In the genomic region with DNA sequence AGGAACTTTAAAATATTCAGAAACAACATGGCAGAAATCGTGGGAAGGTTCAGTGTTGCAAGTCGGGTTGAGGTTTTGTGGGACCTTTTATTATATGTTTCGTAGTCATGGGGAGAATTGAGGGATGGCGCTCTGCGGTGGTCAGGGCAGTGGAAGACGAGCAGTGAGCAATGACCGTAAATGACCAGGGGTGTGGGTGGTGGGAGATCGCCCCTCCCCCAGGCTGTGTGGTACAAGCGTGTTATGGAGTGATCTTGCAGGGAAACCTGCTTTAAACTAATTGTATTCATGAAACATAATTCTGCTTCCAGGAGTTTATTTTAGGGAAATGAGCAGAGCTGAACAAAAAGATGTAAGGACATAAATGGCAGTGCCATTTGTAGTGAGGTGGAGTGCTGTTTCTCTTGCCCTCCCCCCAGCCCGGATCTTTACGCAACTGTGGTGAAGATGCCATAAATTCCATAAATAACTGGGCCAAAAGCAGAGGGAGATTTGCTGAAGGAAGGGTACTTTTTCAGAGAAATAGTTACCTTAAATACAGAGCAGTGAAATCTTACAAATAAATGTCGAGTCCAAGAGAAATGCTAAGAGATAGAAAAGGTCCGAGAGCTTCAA, we compare ENCODE assay signal across 1 cellular context.
TF ChIP-seq lines count a peak whose summit lies in the region.

No MANE protein-coding gene starts in this region.

TF ChIP-seq in HepG2, 621 proteins besides CTCF, POLR2A, EP300 and RAD21 (continued from another document):
- TF ChIP-seq, protein P1, sequence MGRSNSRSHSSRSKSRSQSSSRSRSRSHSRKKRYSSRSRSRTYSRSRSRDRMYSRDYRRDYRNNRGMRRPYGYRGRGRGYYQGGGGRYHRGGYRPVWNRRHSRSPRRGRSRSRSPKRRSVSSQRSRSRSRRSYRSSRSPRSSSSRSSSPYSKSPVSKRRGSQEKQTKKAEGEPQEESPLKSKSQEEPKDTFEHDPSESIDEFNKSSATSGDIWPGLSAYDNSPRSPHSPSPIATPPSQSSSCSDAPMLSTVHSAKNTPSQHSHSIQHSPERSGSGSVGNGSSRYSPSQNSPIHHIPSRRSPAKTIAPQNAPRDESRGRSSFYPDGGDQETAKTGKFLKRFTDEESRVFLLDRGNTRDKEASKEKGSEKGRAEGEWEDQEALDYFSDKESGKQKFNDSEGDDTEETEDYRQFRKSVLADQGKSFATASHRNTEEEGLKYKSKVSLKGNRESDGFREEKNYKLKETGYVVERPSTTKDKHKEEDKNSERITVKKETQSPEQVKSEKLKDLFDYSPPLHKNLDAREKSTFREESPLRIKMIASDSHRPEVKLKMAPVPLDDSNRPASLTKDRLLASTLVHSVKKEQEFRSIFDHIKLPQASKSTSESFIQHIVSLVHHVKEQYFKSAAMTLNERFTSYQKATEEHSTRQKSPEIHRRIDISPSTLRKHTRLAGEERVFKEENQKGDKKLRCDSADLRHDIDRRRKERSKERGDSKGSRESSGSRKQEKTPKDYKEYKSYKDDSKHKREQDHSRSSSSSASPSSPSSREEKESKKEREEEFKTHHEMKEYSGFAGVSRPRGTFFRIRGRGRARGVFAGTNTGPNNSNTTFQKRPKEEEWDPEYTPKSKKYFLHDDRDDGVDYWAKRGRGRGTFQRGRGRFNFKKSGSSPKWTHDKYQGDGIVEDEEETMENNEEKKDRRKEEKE (IDR thresholded peaks at IDR 0.05): no peak
- TF ChIP-seq KDM4B (CRISPR knock-in tag; IDR thresholded peaks at IDR 0.05): no peak
- no peak for TF ChIP-seq HNRNPH1 (optimal IDR thresholded peaks at IDR 0.05; ENCODE audit: low read depth, low read length)
- no peak for TF ChIP-seq KLF15 (CRISPR knock-in tag; IDR thresholded peaks at IDR 0.05; ENCODE audit: borderline replicate concordance)
- peak; percentile 21; the same call in 1 of the 2 replicates for TF ChIP-seq CEBPB (IDR thresholded peaks at IDR 0.05; ENCODE audit: borderline replicate concordance, low read depth, low read length)
- no peak for TF ChIP-seq ZNF660 (CRISPR knock-in tag; IDR thresholded peaks at IDR 0.05; ENCODE audit: borderline replicate concordance, low read depth)
- TF ChIP-seq, protein P2, sequence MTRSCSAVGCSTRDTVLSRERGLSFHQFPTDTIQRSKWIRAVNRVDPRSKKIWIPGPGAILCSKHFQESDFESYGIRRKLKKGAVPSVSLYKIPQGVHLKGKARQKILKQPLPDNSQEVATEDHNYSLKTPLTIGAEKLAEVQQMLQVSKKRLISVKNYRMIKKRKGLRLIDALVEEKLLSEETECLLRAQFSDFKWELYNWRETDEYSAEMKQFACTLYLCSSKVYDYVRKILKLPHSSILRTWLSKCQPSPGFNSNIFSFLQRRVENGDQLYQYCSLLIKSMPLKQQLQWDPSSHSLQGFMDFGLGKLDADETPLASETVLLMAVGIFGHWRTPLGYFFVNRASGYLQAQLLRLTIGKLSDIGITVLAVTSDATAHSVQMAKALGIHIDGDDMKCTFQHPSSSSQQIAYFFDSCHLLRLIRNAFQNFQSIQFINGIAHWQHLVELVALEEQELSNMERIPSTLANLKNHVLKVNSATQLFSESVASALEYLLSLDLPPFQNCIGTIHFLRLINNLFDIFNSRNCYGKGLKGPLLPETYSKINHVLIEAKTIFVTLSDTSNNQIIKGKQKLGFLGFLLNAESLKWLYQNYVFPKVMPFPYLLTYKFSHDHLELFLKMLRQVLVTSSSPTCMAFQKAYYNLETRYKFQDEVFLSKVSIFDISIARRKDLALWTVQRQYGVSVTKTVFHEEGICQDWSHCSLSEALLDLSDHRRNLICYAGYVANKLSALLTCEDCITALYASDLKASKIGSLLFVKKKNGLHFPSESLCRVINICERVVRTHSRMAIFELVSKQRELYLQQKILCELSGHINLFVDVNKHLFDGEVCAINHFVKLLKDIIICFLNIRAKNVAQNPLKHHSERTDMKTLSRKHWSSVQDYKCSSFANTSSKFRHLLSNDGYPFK (CRISPR knock-in tag; IDR thresholded peaks at IDR 0.05; ENCODE audit: borderline replicate concordance): no peak
- TF ChIP-seq AGO2 (optimal IDR thresholded peaks at IDR 0.05; ENCODE audit: low read depth, low read length): no peak
- TF ChIP-seq ZSCAN9 (CRISPR knock-in tag; IDR thresholded peaks at IDR 0.05; ENCODE audit: borderline replicate concordance): no peak
- no peak for TF ChIP-seq CBFB (CRISPR knock-in tag; IDR thresholded peaks at IDR 0.05)
- TF ChIP-seq ZNF644 (CRISPR knock-in tag; IDR thresholded peaks at IDR 0.05; ENCODE audit: low read depth): no peak
- no peak for TF ChIP-seq DNMT1 (CRISPR knock-in tag; IDR thresholded peaks at IDR 0.05)
- no peak for TF ChIP-seq ZNF747 (CRISPR knock-in tag; IDR thresholded peaks at IDR 0.05; ENCODE audit: borderline replicate concordance)
- TF ChIP-seq, protein P3, sequence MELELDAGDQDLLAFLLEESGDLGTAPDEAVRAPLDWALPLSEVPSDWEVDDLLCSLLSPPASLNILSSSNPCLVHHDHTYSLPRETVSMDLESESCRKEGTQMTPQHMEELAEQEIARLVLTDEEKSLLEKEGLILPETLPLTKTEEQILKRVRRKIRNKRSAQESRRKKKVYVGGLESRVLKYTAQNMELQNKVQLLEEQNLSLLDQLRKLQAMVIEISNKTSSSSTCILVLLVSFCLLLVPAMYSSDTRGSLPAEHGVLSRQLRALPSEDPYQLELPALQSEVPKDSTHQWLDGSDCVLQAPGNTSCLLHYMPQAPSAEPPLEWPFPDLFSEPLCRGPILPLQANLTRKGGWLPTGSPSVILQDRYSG (CRISPR knock-in tag; IDR thresholded peaks at IDR 0.05): no peak
- TF ChIP-seq, protein P4, sequence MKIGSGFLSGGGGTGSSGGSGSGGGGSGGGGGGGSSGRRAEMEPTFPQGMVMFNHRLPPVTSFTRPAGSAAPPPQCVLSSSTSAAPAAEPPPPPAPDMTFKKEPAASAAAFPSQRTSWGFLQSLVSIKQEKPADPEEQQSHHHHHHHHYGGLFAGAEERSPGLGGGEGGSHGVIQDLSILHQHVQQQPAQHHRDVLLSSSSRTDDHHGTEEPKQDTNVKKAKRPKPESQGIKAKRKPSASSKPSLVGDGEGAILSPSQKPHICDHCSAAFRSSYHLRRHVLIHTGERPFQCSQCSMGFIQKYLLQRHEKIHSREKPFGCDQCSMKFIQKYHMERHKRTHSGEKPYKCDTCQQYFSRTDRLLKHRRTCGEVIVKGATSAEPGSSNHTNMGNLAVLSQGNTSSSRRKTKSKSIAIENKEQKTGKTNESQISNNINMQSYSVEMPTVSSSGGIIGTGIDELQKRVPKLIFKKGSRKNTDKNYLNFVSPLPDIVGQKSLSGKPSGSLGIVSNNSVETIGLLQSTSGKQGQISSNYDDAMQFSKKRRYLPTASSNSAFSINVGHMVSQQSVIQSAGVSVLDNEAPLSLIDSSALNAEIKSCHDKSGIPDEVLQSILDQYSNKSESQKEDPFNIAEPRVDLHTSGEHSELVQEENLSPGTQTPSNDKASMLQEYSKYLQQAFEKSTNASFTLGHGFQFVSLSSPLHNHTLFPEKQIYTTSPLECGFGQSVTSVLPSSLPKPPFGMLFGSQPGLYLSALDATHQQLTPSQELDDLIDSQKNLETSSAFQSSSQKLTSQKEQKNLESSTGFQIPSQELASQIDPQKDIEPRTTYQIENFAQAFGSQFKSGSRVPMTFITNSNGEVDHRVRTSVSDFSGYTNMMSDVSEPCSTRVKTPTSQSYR (CRISPR knock-in tag; IDR thresholded peaks at IDR 0.05; ENCODE audit: borderline replicate concordance): peak; percentile 89
- TF ChIP-seq PATZ1 (CRISPR knock-in tag; IDR thresholded peaks at IDR 0.05): peak; percentile 47; the same call in 1 of the 2 replicates
- TF ChIP-seq MAFG (CRISPR knock-in tag; IDR thresholded peaks at IDR 0.05): no peak
- TF ChIP-seq ARID5B (CRISPR knock-in tag; IDR thresholded peaks at IDR 0.05): 0 out of 2 replicates have a peak, but pooled peaks have one; percentile 21
